Comparison of ENCODE assay signal across 8 cellular contexts in genomic region chr2:152098798-152099654, GRCh38. TPM values are rescaled to one million over a fixed set of nuclear protein-coding genes. Genes with fewer than 3 reads are reported as not detected.
DNase-seq lines count a peak whose midpoint lies in the region; ATAC-seq and TF ChIP-seq lines count a peak whose summit lies in the region.

Gene CACNB4, minus strand, starts transcription at chr2:152099044.

- H3K4me2 ChIP-seq in OCI-LY1 (ENCODE audit: low read length): peak within 1 kb of the TSS; percentile 41

- H3K9ac ChIP-seq in OCI-LY1 (ENCODE audit: low read length): no peak within 1 kb of the TSS
- H3K9ac ChIP-seq in subcutaneous abdominal adipose tissue (ENCODE audit: low read length in 5 of 5): peak within 1 kb of the TSS in 4 of 5 donors; percentile 17 to 65 (median 52)

- H3K4me3 ChIP-seq in OCI-LY1 (ENCODE audit: low read depth, low read length, poor library complexity, severe bottlenecking) (peak within 1 kb of the TSS; percentile 45), cardiac fibroblast (replicated peaks in 1 of 2; ENCODE audit: low read depth in 2 of 2, low read length in 2 of 2) (peak within 1 kb of the TSS; percentile 44 to 53), subcutaneous abdominal adipose tissue (ENCODE audit: low read depth in 1 of 5, low read length in 5 of 5) (peak within 1 kb of the TSS; percentile 64 to 72 (median 67))

- ATAC-seq in GM21528 (IDR thresholded peaks at IDR 0.05; ENCODE audit: low FRiP score, unreplicated experiment) (peak; percentile 40), left lobe of liver (peak; percentile 42), GM21526 (IDR thresholded peaks at IDR 0.05; ENCODE audit: low FRiP score, unreplicated experiment) (no peak)

- H3K27me3 ChIP-seq in OCI-LY1 (ENCODE audit: insufficient read depth, low read length): no peaks in the 10 kb centered on the region; the same call in 1 of the 2 replicates
- H3K27me3 ChIP-seq in subcutaneous abdominal adipose tissue (ENCODE audit: control insufficient read depth in 5 of 5, insufficient read depth in 4 of 5, low read length in 5 of 5): peaks cover 3 to 26% (median 13%) of the 10 kb centered on the region in 5 donors

- H3K79me2 ChIP-seq in OCI-LY1 (ENCODE audit: insufficient read depth, low read length): no peaks in the 10 kb centered on the region

- no peaks in the 10 kb centered on the region for H4K20me1 ChIP-seq in OCI-LY1 (ENCODE audit: insufficient read depth, low read length)

- DNase-seq in D341Med (ENCODE audit: low spot score) (peak; percentile 73), cardiac fibroblast (ENCODE audit: low read depth in 2 of 2) (peak; percentile 7 to 15), left lobe of liver (ENCODE audit: low spot score) (no peak), OCI-M1 (lab: John Stamatoyannopoulos, UW) (no peak)

- H3K9me3 ChIP-seq in OCI-LY1 (ENCODE audit: low read length) (no peaks in the 10 kb centered on the region), subcutaneous abdominal adipose tissue (ENCODE audit: control insufficient read depth in 5 of 5, low read length in 5 of 5) (no peaks in the 10 kb centered on the region)

- H3K36me3 ChIP-seq in OCI-LY1 (ENCODE audit: insufficient read depth, low read length): no peaks in the 10 kb centered on the region
- H3K36me3 ChIP-seq in subcutaneous abdominal adipose tissue (ENCODE audit: control insufficient read depth in 5 of 5, insufficient read depth in 5 of 5, low read length in 5 of 5): no peaks in the 10 kb centered on the region

- H2AFZ ChIP-seq in OCI-LY1 (ENCODE audit: low read length): no peak within 1 kb of the TSS

- TF ChIP-seq CTCF in OCI-LY1 (IDR thresholded peaks at IDR 0.05; ENCODE audit: low read length) (no peak), cardiac fibroblast (IDR thresholded peaks at IDR 0.05; ENCODE audit: low read depth, low read length) (no peak)

- H3K4me1 ChIP-seq in OCI-LY1 (ENCODE audit: insufficient read depth, low read length, severe bottlenecking) (no peaks in the 10 kb centered on the region), subcutaneous abdominal adipose tissue (ENCODE audit: control insufficient read depth in 5 of 5, insufficient read depth in 5 of 5, low read length in 5 of 5) (peaks cover 0 to 27% (median 23%) of the 10 kb centered on the region in 5 donors)

- H3F3A ChIP-seq in OCI-LY1 (ENCODE audit: insufficient read depth, low read length): no peaks in the 10 kb centered on the region

- H3K27ac ChIP-seq in OCI-LY1 (ENCODE audit: low read depth, low read length, poor library complexity, severe bottlenecking) (no peak within 1 kb of the TSS), subcutaneous abdominal adipose tissue (ENCODE audit: low read depth, low read length) (peak within 1 kb of the TSS; percentile 11)

- H3K9me2 ChIP-seq in OCI-LY1 (ENCODE audit: low read depth, low read length): no peaks in the 10 kb centered on the region

RNA-seq across cellular contexts. Expression of gene CACNB4, which starts in this region (rescaled TPM):
- 0.20 TPM for total RNA-seq in left lobe of liver

Comparison
In these comparisons a context has a peak if more than half of its experiments do, and no peak if none do; other contexts are left out.
1. Peak in ATAC-seq in left lobe of liver; RNA of the gene not detected or under 1 TPM.
2. DNase-seq: peak in D341Med (single experiment) and cardiac fibroblast (2 of 2); none in left lobe of liver (single experiment) and OCI-M1 (single experiment).
3. Peak in every context shown above with its lines, with median percentiles within 50 percentile points of each other: H3K4me3 ChIP-seq.